1 cellular context compared by ENCODE assay signal in genomic region chr9:111633389-111633736, GRCh38.
TF ChIP-seq lines count a peak whose summit lies in the region.

No MANE protein-coding gene starts in this region.

TF ChIP-seq in GM12878, 131 proteins besides CTCF, POLR2A, EP300 and RAD21:
- TF ChIP-seq NR2F1 (conservative IDR thresholded peaks at IDR 0.05) (no peak), MLLT1 (IDR thresholded peaks at IDR 0.05) (no peak)
